8 cellular contexts compared by ENCODE assay signal in genomic region chr3:131794766-131795381, GRCh38.
A peak's percentile ranks its signal among the peaks of the same experiment; 100 is the strongest.
DNase-seq lines count a peak whose midpoint lies in the region; ATAC-seq and TF ChIP-seq lines count a peak whose summit lies in the region.

No MANE protein-coding gene starts in this region.

- H3K4me1 ChIP-seq in upper lobe of left lung, result peaks cover 0 to 10% (median 2%) of the 10 kb centered on the region in 4 donors

- no peak overlapping the region for H3K27ac ChIP-seq in RWPE1
- no peak overlapping the region for H3K27ac ChIP-seq in upper lobe of left lung

- no peak overlapping the region for H3K4me3 ChIP-seq in upper lobe of left lung

- peak; percentile 43 for DNase-seq in activated naive CD4-positive, alpha-beta T cell treated with anti-CD3 and anti-CD28 coated beads for 36 hours
- DNase-seq in activated naive CD4-positive, alpha-beta T cell (lab: John Stamatoyannopoulos, UW), result no peak
- peak; percentile 10 for DNase-seq in HuH-7.5 (ENCODE audit: low spot score)
- DNase-seq in RWPE1 (ENCODE audit: low spot score), result peak; percentile 48
- DNase-seq in effector memory CD8-positive, alpha-beta T cell, result peak in 2 of 3 experiments; percentile 1 to 2
- peak; percentile 62 to 65 for DNase-seq in lung microvascular endothelial cell (ENCODE audit: low read depth in 2 of 2)
- DNase-seq in upper lobe of left lung, result peak in 1 of 2 donors; percentile 24

- H3K4me3 Mint-ChIP-seq in activated naive CD4-positive, alpha-beta T cell treated with anti-CD3 and anti-CD28 coated beads for 36 hours, result no peak overlapping the region
- H3K4me3 Mint-ChIP-seq in effector memory CD8-positive, alpha-beta T cell, result no peak overlapping the region

- CTCF ChIA-PET in activated naive CD4-positive, alpha-beta T cell treated with anti-CD3 and anti-CD28 coated beads for 36 hours (lab: Charles Lee), result interaction anchor here (0.7 to 4.3 kb wide), 14 partner anchors 9 to 760 kb away, joined by 3 to 31 read pairs (median 4); partner anchors contain the start of gene CPNE4
- CTCF ChIA-PET in RWPE1 (lab: Yijun Ruan, JAX), result interaction anchor here (0.6 to 1.9 kb wide), 8 partner anchors 10 to 743 kb away, joined by 3 to 8 read pairs (median 3); no protein-coding TSS in a partner anchor

- peaks cover 8% of the 10 kb centered on the region for H3K4me1 Mint-ChIP-seq in activated naive CD4-positive, alpha-beta T cell treated with anti-CD3 and anti-CD28 coated beads for 36 hours (ENCODE audit: low read depth)
- H3K4me1 Mint-ChIP-seq in effector memory CD8-positive, alpha-beta T cell (ENCODE audit: low read depth in 2 of 2), result peaks cover 0 to 2% of the 10 kb centered on the region in 2 donors

- ATAC-seq in GM21526 (IDR thresholded peaks at IDR 0.05; ENCODE audit: low FRiP score, unreplicated experiment) (peak; percentile 72), upper lobe of left lung (ENCODE audit: low FRiP score in 2 of 2) (peak; percentile 83 to 87)
- peak; percentile 46 for ATAC-seq in effector memory CD8-positive, alpha-beta T cell (replicated peaks)

- TF ChIP-seq CTCF in RWPE1 (conservative IDR thresholded peaks at IDR 0.05; ENCODE audit: low read depth), result peak; percentile 76
- peak; percentile 66 to 81 (median 78) for TF ChIP-seq CTCF in upper lobe of left lung (IDR thresholded peaks at IDR 0.05)

- WGBS in upper lobe of left lung, 2 donors, result 38 to 41% methylated on average over 5 of the region's 5 CpGs

- no peak overlapping the region for H3K27ac Mint-ChIP-seq in activated naive CD4-positive, alpha-beta T cell treated with anti-CD3 and anti-CD28 coated beads for 36 hours
- no peak overlapping the region for H3K27ac Mint-ChIP-seq in effector memory CD8-positive, alpha-beta T cell

- intact Hi-C loops in activated naive CD4-positive, alpha-beta T cell treated with anti-CD3 and anti-CD28 coated beads for 36 hours (cut with micrococcal nuclease), result loop anchor here (1.0 to 10.0 kb wide), 4 partner anchors 234 to 762 kb away; no protein-coding TSS in a partner anchor

- no peaks in the 10 kb centered on the region for H3K27me3 ChIP-seq in upper lobe of left lung

- H3K9me3 ChIP-seq in upper lobe of left lung, result no peaks in the 10 kb centered on the region

- POLR2A ChIA-PET in RWPE1 (lab: Yijun Ruan, JAX; ENCODE audit: low non-redundant PET), result no interaction called here

- peaks cover 13% of the 10 kb centered on the region for H3K27me3 Mint-ChIP-seq in activated naive CD4-positive, alpha-beta T cell treated with anti-CD3 and anti-CD28 coated beads for 36 hours (ENCODE audit: low read depth)
- H3K27me3 Mint-ChIP-seq in effector memory CD8-positive, alpha-beta T cell, result peaks cover 22 to 38% of the 10 kb centered on the region in 2 donors

- H3K36me3 ChIP-seq in upper lobe of left lung, result no peaks in the 10 kb centered on the region

- TF ChIP-seq POLR2A in upper lobe of left lung (IDR thresholded peaks at IDR 0.05), result no peak

- no peaks in the 10 kb centered on the region for H3K9me3 Mint-ChIP-seq in activated naive CD4-positive, alpha-beta T cell treated with anti-CD3 and anti-CD28 coated beads for 36 hours
- H3K9me3 Mint-ChIP-seq in effector memory CD8-positive, alpha-beta T cell, result no peaks in the 10 kb centered on the region

- H3K36me3 Mint-ChIP-seq in activated naive CD4-positive, alpha-beta T cell treated with anti-CD3 and anti-CD28 coated beads for 36 hours (ENCODE audit: low read depth), result no peaks in the 10 kb centered on the region
- no peaks in the 10 kb centered on the region for H3K36me3 Mint-ChIP-seq in effector memory CD8-positive, alpha-beta T cell (ENCODE audit: insufficient read depth)

- no peak for TF ChIP-seq EP300 in upper lobe of left lung (IDR thresholded peaks at IDR 0.05)

Comparison
In these comparisons a context has a peak if more than half of its experiments do, and no peak if none do; other contexts are left out.
1. DNase-seq: peak in activated naive CD4-positive, alpha-beta T cell treated with anti-CD3 and anti-CD28 coated beads for 36 hours (single experiment), HuH-7.5 (single experiment), RWPE1 (single experiment), effector memory CD8-positive, alpha-beta T cell (2 of 3) and lung microvascular endothelial cell (2 of 2); none in activated naive CD4-positive, alpha-beta T cell (0 of 4).
2. Peak in every context shown above with its lines, with median percentiles within 50 percentile points of each other: ATAC-seq.